Comparison of ENCODE assay signal across 22 cellular contexts in the genomic region with DNA sequence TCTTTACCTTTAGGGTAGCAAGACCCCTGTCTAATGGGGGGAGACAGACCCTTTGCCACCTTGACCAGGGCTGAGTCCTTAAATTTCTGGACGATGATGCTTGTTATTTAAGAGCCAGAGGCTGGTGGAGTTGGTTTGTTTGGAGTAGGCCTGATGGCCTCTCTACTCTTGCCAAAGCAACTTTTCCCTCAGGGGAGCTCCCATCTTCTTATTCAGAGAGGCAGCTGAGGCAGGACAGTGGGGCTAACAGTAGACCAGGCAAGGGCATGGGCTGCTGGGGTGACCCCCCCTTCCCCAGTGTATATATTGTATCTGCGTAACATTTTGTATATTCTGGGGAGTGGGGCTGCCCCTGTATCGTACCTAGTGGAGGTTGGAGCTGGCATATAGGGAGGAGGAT.
"Had no signal": no experiment of that assay in that cellular context is flagged by ENCODE, and none has a peak within 500 bp of the region (broad histone marks: within the 10 kb centered on the region; RNA-seq: fewer than 3 reads in every experiment).

No MANE protein-coding gene starts in this region.

- H3K27me3 Mint-ChIP-seq: activated naive CD8-positive, alpha-beta T cell treated with anti-CD3 and anti-CD28 coated beads, Interleukin-2, amount 10 ng/mL, durations not matched to agents 7 days and 5 days; brain; effector memory CD8-positive, alpha-beta T cell; naive thymus-derived CD8-positive, alpha-beta T cell; T-helper 17 cell had no signal

- H3K4me1 ChIP-seq: ascending aorta, gastrocnemius medialis, testis had no signal

- DNase-seq: cerebellar nuclear complex, cortex of kidney, erythroblast, midbrain, T1000 had no signal

- H3K27ac ChIP-seq: ascending aorta, cardiac muscle cell, gastrocnemius medialis, left lung, skin epidermis, testis had no signal

- H3K9me3 Mint-ChIP-seq: activated CD4-positive, alpha-beta T cell treated with anti-CD3 and anti-CD28 coated beads, Interleukin-2, amount 10 ng/mL, durations not matched to agents 7 days and 5 days; activated naive CD4-positive, alpha-beta T cell treated with anti-CD3 and anti-CD28 coated beads for 36 hours; activated naive CD8-positive, alpha-beta T cell treated with anti-CD3 and anti-CD28 coated beads, Interleukin-2, amount 10 ng/mL, durations not matched to agents 7 days and 5 days; activated T-cell treated with anti-CD3 and anti-CD28 coated beads, Interleukin-2, amount 50 U/mL, for 4 hours; activated T-helper 2 cell treated with anti-CD3 and anti-CD28 coated beads, Interferon-gamma antibody, Interleukin-2, Interleukin-4, amounts not matched to agents 10 μg/mL and 5 μg/mL and 100 μg/mL, durations not matched to agents 14 hours and 24 hours and 36 hours; brain; effector memory CD8-positive, alpha-beta T cell; naive thymus-derived CD8-positive, alpha-beta T cell had no signal

- H3K36me3 ChIP-seq: transverse colon had no signal

- H3K27ac Mint-ChIP-seq: activated naive CD4-positive, alpha-beta T cell treated with anti-CD3 and anti-CD28 coated beads for 36 hours; activated T-helper 2 cell treated with anti-CD3 and anti-CD28 coated beads, Interferon-gamma antibody, Interleukin-2, Interleukin-4, amounts not matched to agents 10 μg/mL and 5 μg/mL and 100 μg/mL, durations not matched to agents 14 hours and 24 hours and 36 hours; effector memory CD8-positive, alpha-beta T cell had no signal

- ATAC-seq: sciatic nerve had no signal

- H3K9me3 ChIP-seq: ascending aorta, gastrocnemius medialis, left lung, testis, transverse colon had no signal

- H3K27me3 ChIP-seq: ascending aorta, cardiac muscle cell, gastrocnemius medialis, left lung, testis, transverse colon had no signal

- H3K4me3 ChIP-seq: ascending aorta, cardiac muscle cell, left lung, testis had no signal
